In the genomic region with DNA sequence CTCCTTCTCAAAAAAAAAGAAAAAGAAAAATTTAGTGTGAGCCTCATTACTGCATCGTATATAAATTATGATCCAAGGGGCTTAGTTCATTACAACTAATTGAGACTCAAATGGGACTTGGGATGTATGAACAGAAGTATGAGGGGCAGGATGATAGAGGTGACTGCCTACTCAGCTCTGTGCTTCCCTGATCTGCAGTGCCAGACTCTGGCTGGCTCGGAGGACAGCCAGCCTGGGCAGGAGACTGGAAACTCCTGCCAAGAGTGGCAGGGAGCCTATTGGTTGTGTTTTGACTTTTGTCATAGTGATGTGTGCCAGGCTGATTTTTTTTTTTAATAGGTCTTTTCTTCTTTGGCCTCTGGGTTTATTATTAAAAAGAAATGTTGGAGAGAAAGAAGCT, we compare ENCODE assay signal across 18 cellular contexts.
DNase-seq lines count a peak whose midpoint lies in the region; ATAC-seq and TF ChIP-seq lines count a peak whose summit lies in the region.
"Had no signal": no experiment of that assay in that cellular context is flagged by ENCODE, and none has a peak within 500 bp of the region (broad histone marks: within the 10 kb centered on the region; RNA-seq: fewer than 3 reads in every experiment).

No MANE protein-coding gene starts in this region.

- H3K4me3 ChIP-seq in MG63, result no peak overlapping the region
- H3K4me3 ChIP-seq in ascending aorta, result no peak overlapping the region
- no peak overlapping the region for H3K4me3 ChIP-seq in stomach
- H3K4me3 ChIP-seq in upper lobe of right lung, result no peak overlapping the region
- H3K4me3 ChIP-seq in ovary, result no peak overlapping the region
- H3K4me3 ChIP-seq: vagina had no signal

- intact Hi-C loops in ascending aorta (cut with DNase I) (loop anchor here (5.0 kb wide), 1 partner anchor 48 kb away; no protein-coding TSS in a partner anchor), stomach (cut with DNase I; ENCODE audit: low total_unique reads) (no loop called here), upper lobe of right lung (cut with DNase I) (no loop called here), ovary (cut with DNase I) (no loop called here)

- TF ChIP-seq CTCF in ascending aorta (IDR thresholded peaks at IDR 0.05) (no peak), stomach (IDR thresholded peaks at IDR 0.05) (no peak), upper lobe of right lung (IDR thresholded peaks at IDR 0.05) (no peak), ovary (IDR thresholded peaks at IDR 0.05) (no peak)

- H3K36me3 ChIP-seq in MG63, result no peaks in the 10 kb centered on the region
- peaks cover 26 to 30% of the 10 kb centered on the region in 2 donors for H3K36me3 ChIP-seq in ascending aorta
- peaks cover 8 to 45% (median 32%) of the 10 kb centered on the region in 4 donors for H3K36me3 ChIP-seq in stomach
- peaks cover 13% of the 10 kb centered on the region for H3K36me3 ChIP-seq in upper lobe of right lung
- H3K36me3 ChIP-seq in ovary, result no peaks in the 10 kb centered on the region

- H3K27me3 ChIP-seq in MG63 (no peaks in the 10 kb centered on the region), ascending aorta (no peaks in the 10 kb centered on the region), stomach (no peaks in the 10 kb centered on the region), upper lobe of right lung (no peaks in the 10 kb centered on the region), ovary (no peaks in the 10 kb centered on the region)
- H3K27me3 ChIP-seq: vagina had no signal

- H3K9me3 ChIP-seq in MG63 (no peaks in the 10 kb centered on the region), ascending aorta (no peaks in the 10 kb centered on the region), stomach (no peaks in the 10 kb centered on the region), upper lobe of right lung (no peaks in the 10 kb centered on the region), ovary (no peaks in the 10 kb centered on the region)
- H3K9me3 ChIP-seq: vagina had no signal

- ATAC-seq in upper lobe of right lung, result no peak
- ATAC-seq: T-helper 17 cell had no signal

- WGBS in stomach, 5 donors, result 34 to 60% (median 56%) methylated on average over 2 of the region's 2 CpGs
- 63 to 80% (median 78%) methylated on average over 2 of the region's 2 CpGs for WGBS in ovary, 3 donors

- TF ChIP-seq POLR2A in stomach (IDR thresholded peaks at IDR 0.05) (no peak), ovary (IDR thresholded peaks at IDR 0.05) (no peak)

- H3K27ac ChIP-seq in ascending aorta (peak overlapping the region; percentile 45 to 68), stomach (peak overlapping the region; percentile 49 to 82 (median 62)), upper lobe of right lung (no peak overlapping the region), ovary (no peak overlapping the region)
- H3K27ac ChIP-seq: vagina had no signal

- H3K4me1 ChIP-seq in ascending aorta (no peaks in the 10 kb centered on the region), stomach (peaks cover 0 to 31% (median 11%) of the 10 kb centered on the region in 4 donors), upper lobe of right lung (no peaks in the 10 kb centered on the region), ovary (ENCODE audit: insufficient read depth) (no peaks in the 10 kb centered on the region)
- H3K4me1 ChIP-seq: vagina had no signal

- peak; percentile 70 for DNase-seq in MG63
- peak in 1 of 2 donors; percentile 77 for DNase-seq in ascending aorta (ENCODE audit: low spot score in 2 of 2)
- peak; percentile 72 to 90 for DNase-seq in hippocampal formation (lab: John Stamatoyannopoulos, UW)
- peak; percentile 87 for DNase-seq in stomach
- DNase-seq in upper lobe of right lung, result no peak
- DNase-seq in ovary, result no peak
- DNase-seq in NCI-H1436 treated with DMSO at 0.1 percent for 48 hours (lab: John Stamatoyannopoulos, UW), result no peak
- DNase-seq in T1000 (lab: John Stamatoyannopoulos, UW), result no peak
- DNase-seq: activated CD4-positive, alpha-beta T cell treated with anti-CD3 and anti-CD28 coated beads, Interleukin-2, amount 10 ng/mL, durations not matched to agents 7 days and 5 days; activated T-cell treated with anti-CD3 and anti-CD28 coated beads, Interleukin-2, amount 50 U/mL, for 48 hours; effector CD8-positive, alpha-beta T cell; GDM1; GOT3; NCI-H1092; retina; stimulated activated CD4-positive, alpha-beta T cell treated with anti-CD3 and anti-CD28 coated beads, Interleukin-4, amount 100 ng/mL, for 1 hour; T-helper 17 cell had no signal

- TF ChIP-seq EP300 in stomach (IDR thresholded peaks at IDR 0.05), result no peak
- TF ChIP-seq EP300 in ovary (IDR thresholded peaks at IDR 0.05), result no peak

Comparison
In these comparisons a context has a peak if more than half of its experiments do, and no peak if none do; other contexts are left out.
1. DNase-seq: peak in MG63 (single experiment), hippocampal formation (2 of 2) and stomach (single experiment); none in upper lobe of right lung (single experiment), ovary (0 of 5), NCI-H1436 treated with DMSO at 0.1 percent for 48 hours (single experiment) and T1000 (single experiment).
2. H3K27ac ChIP-seq: peak in ascending aorta (2 of 2) and stomach (5 of 5); none in upper lobe of right lung (single experiment) and ovary (0 of 2).